Comparison of ENCODE assay signal across 17 cellular contexts in genomic region chr4:138399041-138399440, GRCh38.
DNase-seq lines count a peak whose midpoint lies in the region; ATAC-seq and TF ChIP-seq lines count a peak whose summit lies in the region.
"Had no signal": no experiment of that assay in that cellular context is flagged by ENCODE, and none has a peak within 500 bp of the region (broad histone marks: within the 10 kb centered on the region; RNA-seq: fewer than 3 reads in every experiment).

No MANE protein-coding gene starts in this region.

- ATAC-seq in psoas muscle: no peak
- ATAC-seq: Panc1 had no signal

- intact Hi-C loops in psoas muscle (cut with DNase I): no loop called here

- no peaks in the 10 kb centered on the region for H3K27me3 ChIP-seq in ACC112 (ENCODE audit: insufficient read depth, low read length)
- no peaks in the 10 kb centered on the region for H3K27me3 ChIP-seq in HUES48 (ENCODE audit: control insufficient read depth, insufficient read depth, low read length)
- H3K27me3 ChIP-seq in psoas muscle (ENCODE audit: insufficient read depth in 3 of 3, low read length in 2 of 3): no peaks in the 10 kb centered on the region
- H3K27me3 ChIP-seq: BLaER1 had no signal

- peak; percentile 30 for DNase-seq in dermis blood vessel endothelial cell
- DNase-seq in glomerular endothelial cell (ENCODE audit: extremely low read depth, low read depth, low spot score): peak; percentile 23
- no peak for DNase-seq in activated CD8-positive, alpha-beta memory T cell treated with anti-CD3 and anti-CD28 coated beads for 24 hours
- DNase-seq in psoas muscle: no peak
- no peak for DNase-seq in stimulated activated CD4-positive, alpha-beta T cell treated with anti-CD3 and anti-CD28 coated beads, Interleukin-15, amount 100 ng/mL, for 24 hours
- DNase-seq: CD4-positive, alpha-beta T cell; KBM-7; MV-4-11; NCI-H1436 treated with DMSO at 0.1 percent for 48 hours; NCI-H187 treated with DMSO at 0.1 percent for 48 hours; NCI-H2171 treated with DMSO at 0.1 percent for 48 hours; SIG-M5 had no signal

- H3K9ac ChIP-seq in HUES48 (ENCODE audit: low read depth, low read length): no peak overlapping the region
- H3K9ac ChIP-seq: BLaER1 had no signal

- H3K9me3 ChIP-seq in HUES48 (ENCODE audit: control insufficient read depth, insufficient read depth, low read length) (no peaks in the 10 kb centered on the region), psoas muscle (no peaks in the 10 kb centered on the region)
- H3K9me3 ChIP-seq: BLaER1 had no signal

- H3K36me3 ChIP-seq in ACC112 (ENCODE audit: insufficient read depth, low read length): no peaks in the 10 kb centered on the region
- no peaks in the 10 kb centered on the region for H3K36me3 ChIP-seq in HUES48 (ENCODE audit: control insufficient read depth, insufficient read depth, low read length)
- no peaks in the 10 kb centered on the region for H3K36me3 ChIP-seq in psoas muscle (ENCODE audit: insufficient read depth in 1 of 2, low read depth in 1 of 2)
- H3K36me3 ChIP-seq: BLaER1 had no signal

- H3K4me3 ChIP-seq in ACC112 (ENCODE audit: low read depth, low read length): no peak overlapping the region
- no peak overlapping the region for H3K4me3 ChIP-seq in HUES48 (ENCODE audit: low read depth, low read length)
- H3K4me3 ChIP-seq in psoas muscle: no peak overlapping the region
- H3K4me3 ChIP-seq: BLaER1, SK-N-MC had no signal

- no peaks in the 10 kb centered on the region for H3K79me2 ChIP-seq in ACC112 (ENCODE audit: control insufficient read depth, insufficient read depth, low read length, unreplicated experiment)

- no peak overlapping the region for H2AFZ ChIP-seq in ACC112 (ENCODE audit: low read length, unreplicated experiment)

- WGBS in psoas muscle, 3 donors: 19 to 69% (median 60%) methylated on average over 1 of the region's 1 CpG

- no peak for TF ChIP-seq CTCF in psoas muscle (IDR thresholded peaks at IDR 0.05)

- H3K27ac ChIP-seq in ACC112 (ENCODE audit: low read depth, low read length) (peak overlapping the region; percentile 27; the same call in 1 of the 2 replicates), HUES48 (ENCODE audit: low read depth, low read length) (peak overlapping the region; percentile 88), psoas muscle (no peak overlapping the region)
- H3K27ac ChIP-seq: BLaER1, SK-N-MC had no signal

- H3K4me1 ChIP-seq in ACC112 (ENCODE audit: control insufficient read depth, insufficient read depth, low read length, unreplicated experiment) (peaks cover 9% of the 10 kb centered on the region), HUES48 (ENCODE audit: control insufficient read depth, insufficient read depth, low read length) (peaks cover 12% of the 10 kb centered on the region), psoas muscle (no peaks in the 10 kb centered on the region)
- H3K4me1 ChIP-seq: BLaER1 had no signal

Comparison
In these comparisons a context has a peak if more than half of its experiments do, and no peak if none do; other contexts are left out.
1. DNase-seq: peak in dermis blood vessel endothelial cell (single experiment) and glomerular endothelial cell (single experiment); none in activated CD8-positive, alpha-beta memory T cell treated with anti-CD3 and anti-CD28 coated beads for 24 hours (single experiment), psoas muscle (0 of 2) and stimulated activated CD4-positive, alpha-beta T cell treated with anti-CD3 and anti-CD28 coated beads, Interleukin-15, amount 100 ng/mL, for 24 hours (single experiment).